In the genomic region with DNA sequence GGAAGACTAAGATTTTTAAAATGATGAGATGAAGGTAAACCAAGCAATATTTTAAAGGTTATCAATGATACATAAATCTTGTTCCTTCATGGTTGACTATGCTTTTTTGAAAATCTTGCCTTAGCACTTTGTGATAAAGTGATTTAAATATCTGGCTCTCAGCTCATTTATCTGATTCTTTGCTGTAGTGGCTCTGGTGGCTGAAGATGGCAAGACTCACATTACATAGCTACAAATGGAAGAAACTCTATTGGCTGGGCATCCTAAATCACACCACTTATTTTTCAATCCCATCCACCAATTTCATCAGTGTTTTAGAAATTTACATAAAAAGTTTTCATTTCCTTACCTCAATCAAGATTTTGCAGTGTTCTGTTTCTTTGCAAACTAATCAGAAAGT, we compare ENCODE assay signal across 23 cellular contexts. TPM values are rescaled to one million over a fixed set of nuclear protein-coding genes. Genes with fewer than 3 reads are reported as not detected.
DNase-seq lines count a peak whose midpoint lies in the region; ATAC-seq and TF ChIP-seq lines count a peak whose summit lies in the region.
"Had no signal": no experiment of that assay in that cellular context is flagged by ENCODE, and none has a peak within 500 bp of the region (broad histone marks: within the 10 kb centered on the region; RNA-seq: fewer than 3 reads in every experiment).

No MANE protein-coding gene starts in this region.

- DNase-seq in chondrocyte (ENCODE audit: low spot score): no peak
- DNase-seq in osteocyte (ENCODE audit: extremely low spot score, unreplicated experiment): no peak
- no peak for DNase-seq in retina
- no peak for DNase-seq in activated T-helper 1 cell treated with anti-CD3 and anti-CD28 coated beads, Interleukin-12 subunit alpha, Interleukin-12 subunit beta, Interleukin-2, Interleukin-4 antibody, amounts not matched to agents 30 ng/mL and 10 ng/mL and 1 ng/mL, durations not matched to agents 14 hours and 24 hours and 36 hours (ENCODE audit: low spot score)
- DNase-seq: activated CD4-positive, alpha-beta T cell treated with anti-CD3 and anti-CD28 coated beads, Interleukin-2, amount 50 U/mL, for 1 hour; activated T-cell treated with anti-CD3 and anti-CD28 coated beads for 4 hours; AML-193; foreskin melanocyte; NCI-H1417 treated with DMSO at 0.1 percent for 48 hours; NCI-H524 treated with DMSO at 0.1 percent for 48 hours; ovary; Right ventricle myocardium superior; sigmoid colon had no signal

- H3K27ac Mint-ChIP-seq in chondrocyte (ENCODE audit: unreplicated experiment) (no peak overlapping the region), osteocyte (ENCODE audit: unreplicated experiment) (no peak overlapping the region)
- H3K27ac Mint-ChIP-seq in activated T-helper 1 cell treated with anti-CD3 and anti-CD28 coated beads, Interleukin-12 subunit alpha, Interleukin-12 subunit beta, Interleukin-2, Interleukin-4 antibody, amounts not matched to agents 30 ng/mL and 10 ng/mL and 1 ng/mL, durations not matched to agents 14 hours and 24 hours and 36 hours: no peak overlapping the region
- H3K27ac Mint-ChIP-seq: stimulated activated effector memory CD8-positive, alpha-beta T cell treated with anti-CD3 and anti-CD28 coated beads, Interleukin-12 subunit alpha, Interleukin-12 subunit beta, amount 100 ng/mL, for 72 hours; T-helper 1 cell treated with Interleukin-12 subunit alpha and Interleukin-12 subunit beta and Interleukin-4 antibody, amounts not matched to agents 30 μg/mL and 1 μg/mL, for 36 hours had no signal

- peaks cover 1% of the 10 kb centered on the region for H3K36me3 Mint-ChIP-seq in chondrocyte (ENCODE audit: low read depth)
- no peaks in the 10 kb centered on the region for H3K36me3 Mint-ChIP-seq in osteocyte (ENCODE audit: unreplicated experiment)
- no peaks in the 10 kb centered on the region for H3K36me3 Mint-ChIP-seq in activated T-helper 1 cell treated with anti-CD3 and anti-CD28 coated beads, Interleukin-12 subunit alpha, Interleukin-12 subunit beta, Interleukin-2, Interleukin-4 antibody, amounts not matched to agents 30 ng/mL and 10 ng/mL and 1 ng/mL, durations not matched to agents 14 hours and 24 hours and 36 hours (ENCODE audit: low read depth)
- H3K36me3 Mint-ChIP-seq: stimulated activated effector memory CD8-positive, alpha-beta T cell treated with anti-CD3 and anti-CD28 coated beads, Interleukin-12 subunit alpha, Interleukin-12 subunit beta, amount 100 ng/mL, for 72 hours had no signal

- peaks cover 4% of the 10 kb centered on the region for H3K27me3 Mint-ChIP-seq in chondrocyte (ENCODE audit: low read depth)
- H3K27me3 Mint-ChIP-seq in osteocyte (ENCODE audit: unreplicated experiment): peaks cover 23% of the 10 kb centered on the region
- peaks cover 5% of the 10 kb centered on the region for H3K27me3 Mint-ChIP-seq in activated T-helper 1 cell treated with anti-CD3 and anti-CD28 coated beads, Interleukin-12 subunit alpha, Interleukin-12 subunit beta, Interleukin-2, Interleukin-4 antibody, amounts not matched to agents 30 ng/mL and 10 ng/mL and 1 ng/mL, durations not matched to agents 14 hours and 24 hours and 36 hours (ENCODE audit: insufficient read depth)

- H3K9me3 Mint-ChIP-seq in chondrocyte (ENCODE audit: low read depth) (no peaks in the 10 kb centered on the region), osteocyte (ENCODE audit: unreplicated experiment) (no peaks in the 10 kb centered on the region)
- no peaks in the 10 kb centered on the region for H3K9me3 Mint-ChIP-seq in activated T-helper 1 cell treated with anti-CD3 and anti-CD28 coated beads, Interleukin-12 subunit alpha, Interleukin-12 subunit beta, Interleukin-2, Interleukin-4 antibody, amounts not matched to agents 30 ng/mL and 10 ng/mL and 1 ng/mL, durations not matched to agents 14 hours and 24 hours and 36 hours
- H3K9me3 Mint-ChIP-seq: stimulated activated effector memory CD8-positive, alpha-beta T cell treated with anti-CD3 and anti-CD28 coated beads, Interleukin-12 subunit alpha, Interleukin-12 subunit beta, amount 100 ng/mL, for 72 hours; T-helper 1 cell treated with Interleukin-12 subunit alpha and Interleukin-12 subunit beta and Interleukin-4 antibody, amounts not matched to agents 30 μg/mL and 1 μg/mL, for 36 hours had no signal

- intact Hi-C loops in activated T-helper 1 cell treated with anti-CD3 and anti-CD28 coated beads, Interleukin-12 subunit alpha, Interleukin-12 subunit beta, Interleukin-2, Interleukin-4 antibody, amounts not matched to agents 30 ng/mL and 10 ng/mL and 1 ng/mL, durations not matched to agents 14 hours and 24 hours and 36 hours (cut with micrococcal nuclease): no loop called here

- H3K4me2 ChIP-seq in BLaER1 treated with 17β-estradiol and CSF1 and Interleukin-3, amounts not matched to agents 10 nM and 100 nM: peak overlapping the region in 8 of 11 experiments; percentile 25 to 57 (median 50); a peak in 15 of 22 replicates

- peak; percentile 79 for TF ChIP-seq CTCF in chondrocyte (IDR thresholded peaks at IDR 0.05)
- TF ChIP-seq CTCF in osteocyte (IDR thresholded peaks at IDR 0.05): peak; percentile 58

- no peaks in the 10 kb centered on the region for H3K4me1 Mint-ChIP-seq in chondrocyte (ENCODE audit: low read depth)
- H3K4me1 Mint-ChIP-seq in osteocyte (ENCODE audit: unreplicated experiment): no peaks in the 10 kb centered on the region
- H3K4me1 Mint-ChIP-seq in activated T-helper 1 cell treated with anti-CD3 and anti-CD28 coated beads, Interleukin-12 subunit alpha, Interleukin-12 subunit beta, Interleukin-2, Interleukin-4 antibody, amounts not matched to agents 30 ng/mL and 10 ng/mL and 1 ng/mL, durations not matched to agents 14 hours and 24 hours and 36 hours (ENCODE audit: low read depth): no peaks in the 10 kb centered on the region
- H3K4me1 Mint-ChIP-seq: stimulated activated effector memory CD8-positive, alpha-beta T cell treated with anti-CD3 and anti-CD28 coated beads, Interleukin-12 subunit alpha, Interleukin-12 subunit beta, amount 100 ng/mL, for 72 hours had no signal

- no peaks in the 10 kb centered on the region for H3K36me3 ChIP-seq in BLaER1 treated with 17β-estradiol and CSF1 and Interleukin-3, amounts not matched to agents 10 nM and 100 nM
- H3K36me3 ChIP-seq: cardiac muscle cell, ovary, sigmoid colon had no signal

- H3K27ac ChIP-seq in BLaER1 treated with 17β-estradiol and CSF1 and Interleukin-3, amounts not matched to agents 10 nM and 100 nM: no peak overlapping the region
- H3K27ac ChIP-seq: cardiac muscle cell, epithelial cell of prostate, HL-60, ovary, sigmoid colon had no signal

- ATAC-seq in GM21723 (IDR thresholded peaks at IDR 0.05; ENCODE audit: unreplicated experiment): peak; percentile 66
- ATAC-seq in HG02852 (IDR thresholded peaks at IDR 0.05; ENCODE audit: unreplicated experiment): no peak
- ATAC-seq: stimulated activated effector memory CD8-positive, alpha-beta T cell treated with anti-CD3 and anti-CD28 coated beads, Interleukin-12 subunit alpha, Interleukin-12 subunit beta, amount 100 ng/mL, for 72 hours had no signal

- no peak overlapping the region for H3K9ac ChIP-seq in BLaER1 treated with 17β-estradiol and CSF1 and Interleukin-3, amounts not matched to agents 10 nM and 100 nM

- peaks cover 4 to 46% (median 28%) of the 10 kb centered on the region in 10 experiments; a peak in 16 of 20 replicates for H3K4me1 ChIP-seq in BLaER1 treated with 17β-estradiol and CSF1 and Interleukin-3, amounts not matched to agents 10 nM and 100 nM

- H3K27me3 ChIP-seq in BLaER1 treated with 17β-estradiol and CSF1 and Interleukin-3, amounts not matched to agents 10 nM and 100 nM: no peaks in the 10 kb centered on the region
- H3K27me3 ChIP-seq: cardiac muscle cell, ovary had no signal

- no peak overlapping the region for H3K4me3 ChIP-seq in BLaER1 treated with 17β-estradiol and CSF1 and Interleukin-3, amounts not matched to agents 10 nM and 100 nM
- H3K4me3 ChIP-seq: cardiac muscle cell, ovary, sigmoid colon had no signal

- no peaks in the 10 kb centered on the region for H4K20me1 ChIP-seq in BLaER1 treated with 17β-estradiol and CSF1 and Interleukin-3, amounts not matched to agents 10 nM and 100 nM

- H3K9me3 ChIP-seq in BLaER1 treated with 17β-estradiol and CSF1 and Interleukin-3, amounts not matched to agents 10 nM and 100 nM (replicated peaks in 1 of 11): no peaks in the 10 kb centered on the region
- H3K9me3 ChIP-seq: ovary, sigmoid colon had no signal

- H3K4me3 Mint-ChIP-seq in chondrocyte (ENCODE audit: unreplicated experiment) (no peak overlapping the region), osteocyte (ENCODE audit: unreplicated experiment) (no peak overlapping the region)
- no peak overlapping the region for H3K4me3 Mint-ChIP-seq in activated T-helper 1 cell treated with anti-CD3 and anti-CD28 coated beads, Interleukin-12 subunit alpha, Interleukin-12 subunit beta, Interleukin-2, Interleukin-4 antibody, amounts not matched to agents 30 ng/mL and 10 ng/mL and 1 ng/mL, durations not matched to agents 14 hours and 24 hours and 36 hours
- H3K4me3 Mint-ChIP-seq: stimulated activated effector memory CD8-positive, alpha-beta T cell treated with anti-CD3 and anti-CD28 coated beads, Interleukin-12 subunit alpha, Interleukin-12 subunit beta, amount 100 ng/mL, for 72 hours; T-helper 1 cell treated with Interleukin-12 subunit alpha and Interleukin-12 subunit beta and Interleukin-4 antibody, amounts not matched to agents 30 μg/mL and 1 μg/mL, for 36 hours had no signal

RNA-seq across cellular contexts. Expression of gene APCDD1, which starts 16.6 kb away (rescaled TPM):
- 9.5 to 41.3 TPM (median 13.1 TPM) in 3 replicates for total RNA-seq in chondrocyte
- total RNA-seq in osteocyte: 1.4 and 2.6 TPM in 2 replicates
- not detected in 2 replicates for total RNA-seq in activated T-helper 1 cell treated with anti-CD3 and anti-CD28 coated beads, Interleukin-12 subunit alpha, Interleukin-12 subunit beta, Interleukin-2, Interleukin-4 antibody, amounts not matched to agents 30 ng/mL and 10 ng/mL and 1 ng/mL, durations not matched to agents 14 hours and 24 hours and 36 hours
- total RNA-seq: dermis microvascular lymphatic vessel endothelial cell, G401 had no signal
